8 cellular contexts compared by ENCODE assay signal in the genomic region with DNA sequence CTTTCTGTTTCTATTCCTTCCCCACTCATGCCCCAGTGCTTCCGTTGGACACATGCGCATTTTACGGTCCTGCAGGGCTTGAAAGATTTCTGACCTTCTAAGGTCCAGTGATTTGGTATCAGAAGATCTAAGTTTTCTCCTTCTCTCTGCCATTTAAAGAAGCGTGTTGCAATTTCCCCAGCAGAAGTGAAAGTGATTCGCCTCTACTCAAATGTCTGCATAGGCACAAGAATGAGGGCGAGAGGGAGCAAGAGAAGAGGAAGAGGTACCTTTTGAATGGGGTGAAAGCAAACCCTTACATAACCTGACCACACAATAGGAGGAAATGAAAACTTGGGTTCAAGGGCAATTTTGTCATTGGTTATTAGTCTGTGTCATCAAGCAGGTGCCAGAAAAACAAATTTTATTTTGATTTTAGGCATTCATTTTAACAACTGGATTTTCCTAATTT. TPM values are rescaled to one million over a fixed set of nuclear protein-coding genes. Genes with fewer than 3 reads are reported as not detected.
DNase-seq lines count a peak whose midpoint lies in the region; ATAC-seq and TF ChIP-seq lines count a peak whose summit lies in the region.

No MANE protein-coding gene starts in this region.

- H3K36me3 ChIP-seq in CD8-positive, alpha-beta T cell (ENCODE audit: insufficient read depth, low read length) = no peaks in the 10 kb centered on the region

- peaks cover 24% of the 10 kb centered on the region for H3K4me1 ChIP-seq in CD8-positive, alpha-beta T cell (ENCODE audit: insufficient read depth, low read length)

- peak overlapping the region; percentile 97 for H3K27ac Mint-ChIP-seq in CD8-positive, alpha-beta T cell
- H3K27ac Mint-ChIP-seq in type B pancreatic cell = no peak overlapping the region

- intact Hi-C loops in CD8-positive, alpha-beta T cell (cut with DNase I, micrococcal nuclease) = loop anchor here (1.0 to 10.0 kb wide), 3 partner anchors 31 to 760 kb away; no protein-coding TSS in a partner anchor

- POLR2A ChIA-PET in CD8-positive, alpha-beta T cell (lab: Charles Lee) = interaction anchor here (0.6 to 5.8 kb wide), 14 partner anchors 9 to 735 kb away, joined by 3 to 125 read pairs (median 5); a partner anchor contains a TSS

- H3K4me3 ChIP-seq in CD8-positive, alpha-beta T cell (ENCODE audit: low read depth, low read length) = peak overlapping the region; percentile 44

- peak overlapping the region; percentile 94 for H3K4me3 Mint-ChIP-seq in CD8-positive, alpha-beta T cell
- H3K4me3 Mint-ChIP-seq in type B pancreatic cell = peak overlapping the region; percentile 58

- TF ChIP-seq CTCF in CD8-positive, alpha-beta T cell (IDR thresholded peaks at IDR 0.05) = no peak
- TF ChIP-seq CTCF in type B pancreatic cell (conservative IDR thresholded peaks at IDR 0.05) = no peak

- no peaks in the 10 kb centered on the region for H3K9me3 ChIP-seq in CD8-positive, alpha-beta T cell (ENCODE audit: low read length)

- DNase-seq in CD8-positive, alpha-beta T cell = peak in 5 of 7 experiments; percentile 12 to 61 (median 31)
- DNase-seq in activated CD4-positive, alpha-beta T cell treated with anti-CD3 and anti-CD28 coated beads, Interleukin-2, amount 50 U/mL, for 4 hours = peak; percentile 13 to 18
- DNase-seq in kidney tubule cell (ENCODE audit: low spot score) (peak; percentile 58), type B pancreatic cell (ENCODE audit: extremely low spot score, unreplicated experiment) (no peak), occipital lobe (lab: John Stamatoyannopoulos, UW) (no peak)
- DNase-seq in activated CD4-positive, CD25-positive, alpha-beta regulatory T cell (lab: John Stamatoyannopoulos, UW) = no peak

- no peaks in the 10 kb centered on the region for H3K27me3 ChIP-seq in CD8-positive, alpha-beta T cell (ENCODE audit: insufficient read depth, low read length)

- H3K27me3 Mint-ChIP-seq in CD8-positive, alpha-beta T cell (ENCODE audit: low read depth) = no peaks in the 10 kb centered on the region
- H3K27me3 Mint-ChIP-seq in type B pancreatic cell = peaks cover 31% of the 10 kb centered on the region

- CTCF ChIA-PET in CD8-positive, alpha-beta T cell (lab: Charles Lee) = interaction anchor here (1.1 to 4.2 kb wide), 4 partner anchors 30 to 756 kb away, joined by 3 to 25 read pairs (median 4); a partner anchor contains a TSS

- peaks cover 69% of the 10 kb centered on the region for H3K4me1 Mint-ChIP-seq in CD8-positive, alpha-beta T cell (ENCODE audit: low read depth)
- peaks cover 42% of the 10 kb centered on the region for H3K4me1 Mint-ChIP-seq in type B pancreatic cell (ENCODE audit: unreplicated experiment)

- peaks cover 4% of the 10 kb centered on the region for H3K36me3 Mint-ChIP-seq in CD8-positive, alpha-beta T cell
- no peaks in the 10 kb centered on the region for H3K36me3 Mint-ChIP-seq in type B pancreatic cell

- ATAC-seq in CD8-positive, alpha-beta T cell = peak; percentile 62
- peak; percentile 95 for ATAC-seq in GM19395 (IDR thresholded peaks at IDR 0.05; ENCODE audit: unreplicated experiment)
- peak; percentile 87 for ATAC-seq in HG03432 (IDR thresholded peaks at IDR 0.05; ENCODE audit: unreplicated experiment)

- peak overlapping the region; percentile 64 for H3K27ac ChIP-seq in CD8-positive, alpha-beta T cell (ENCODE audit: low read depth, low read length)

- no peaks in the 10 kb centered on the region for H3K9me3 Mint-ChIP-seq in CD8-positive, alpha-beta T cell
- no peaks in the 10 kb centered on the region for H3K9me3 Mint-ChIP-seq in type B pancreatic cell

RNA-seq across cellular contexts. Expression of a gene that starts 31.7 kb away (rescaled TPM):
- total RNA-seq in CD8-positive, alpha-beta T cell = 100 to 1,000 TPM; 179 to 181 TPM
- total RNA-seq in type B pancreatic cell (ENCODE audit: low replicate concordance) (43.0 and 94.0 TPM in 2 replicates), occipital lobe (27.1 TPM)

Comparison
In these comparisons a context has a peak if more than half of its experiments do, and no peak if none do; other contexts are left out.
1. DNase-seq: peak in CD8-positive, alpha-beta T cell (5 of 7), activated CD4-positive, alpha-beta T cell treated with anti-CD3 and anti-CD28 coated beads, Interleukin-2, amount 50 U/mL, for 4 hours (2 of 2) and kidney tubule cell (single experiment); none in type B pancreatic cell (single experiment), occipital lobe (single experiment) and activated CD4-positive, CD25-positive, alpha-beta regulatory T cell (0 of 4).
2. Peak in every context shown above with its lines, with median percentiles within 50 percentile points of each other: ATAC-seq.